Comparison of ENCODE assay signal across 15 cellular contexts in genomic region chrX:25017667-25018247, GRCh38. TPM values are rescaled to one million over a fixed set of nuclear protein-coding genes. Genes with fewer than 3 reads are reported as not detected.
DNase-seq lines count a peak whose midpoint lies in the region; ATAC-seq and TF ChIP-seq lines count a peak whose summit lies in the region.
"Had no signal": no experiment of that assay in that cellular context is flagged by ENCODE, and none has a peak within 500 bp of the region (broad histone marks: within the 10 kb centered on the region; RNA-seq: fewer than 3 reads in every experiment).

No MANE protein-coding gene starts in this region.

- H2BK5ac ChIP-seq in trophoblast cell (ENCODE audit: low read depth, low read length, poor library complexity): no peak overlapping the region

- no peak overlapping the region for H3K14ac ChIP-seq in trophoblast cell (ENCODE audit: low read length)

- peak overlapping the region; percentile 50 for H3K4me2 ChIP-seq in trophoblast cell (ENCODE audit: low read length)

- H4K8ac ChIP-seq in trophoblast cell (ENCODE audit: low read depth, low read length): no peak overlapping the region

- peak; percentile 64 for DNase-seq in DMS53 (lab: John Stamatoyannopoulos, UW)
- no peak for DNase-seq in DMS53 treated with DMSO at 0.1 percent for 48 hours (lab: John Stamatoyannopoulos, UW; ENCODE audit: unreplicated experiment)
- DNase-seq in dorsolateral prefrontal cortex: no peak
- DNase-seq in trophoblast cell: peak in 1 of 2 donors; percentile 14
- DNase-seq in activated CD4-positive, CD25-positive, alpha-beta regulatory T cell (lab: John Stamatoyannopoulos, UW): no peak
- DNase-seq: 8988T, DMS79, immature natural killer cell, NCI-H1930 had no signal

- no peak overlapping the region for H3K18ac ChIP-seq in trophoblast cell (ENCODE audit: low read length)

- no peaks in the 10 kb centered on the region for H3K79me2 ChIP-seq in trophoblast cell (ENCODE audit: control insufficient read depth, insufficient read depth, low read length, poor library complexity)

- TF ChIP-seq CTCF in dorsolateral prefrontal cortex (IDR thresholded peaks at IDR 0.05 in 54 of 56, conservative IDR thresholded peaks at IDR 0.05 in 2 of 56; ENCODE audit: low read depth in 1 of 56, partially characterized antibody in 56 of 56): no peak

- no peak overlapping the region for H2AFZ ChIP-seq in trophoblast cell (ENCODE audit: insufficient read depth, low read length, poor library complexity)

- no peak overlapping the region for H3K9ac ChIP-seq in HUES6 (ENCODE audit: low read length)
- no peak overlapping the region for H3K9ac ChIP-seq in trophoblast cell (ENCODE audit: low read length)

- no peak overlapping the region for H3K27ac ChIP-seq in HUES6 (ENCODE audit: low read depth, low read length)
- H3K27ac ChIP-seq in dorsolateral prefrontal cortex: peak overlapping the region in 4 of 59 donors; percentile 11 to 43 (median 38)
- no peak overlapping the region for H3K27ac ChIP-seq in trophoblast cell (ENCODE audit: low read depth, low read length)

- H3K4ac ChIP-seq in trophoblast cell (ENCODE audit: low read depth, low read length): no peak overlapping the region

- intact Hi-C loops in dorsolateral prefrontal cortex (cut with DNase I): no loop called here

- ATAC-seq in HG03565 (IDR thresholded peaks at IDR 0.05; ENCODE audit: unreplicated experiment): no peak
- ATAC-seq in HG03354 (IDR thresholded peaks at IDR 0.05; ENCODE audit: poor library complexity, severe bottlenecking, unreplicated experiment): no peak
- ATAC-seq: esophagus mucosa had no signal

- WGBS in trophoblast cell (ENCODE audit: extremely low coverage, insufficient coverage, insufficient read length): no CpG with 5 or more reads among the region's 32 CpGs

- H3K36me3 ChIP-seq in HUES6 (ENCODE audit: control insufficient read depth, insufficient read depth, low read length) (no peaks in the 10 kb centered on the region), trophoblast cell (ENCODE audit: control insufficient read depth in 1 of 2, insufficient read depth in 2 of 2, low read length in 2 of 2) (no peaks in the 10 kb centered on the region)

- no peak overlapping the region for H2BK12ac ChIP-seq in trophoblast cell (ENCODE audit: low read length)

- H3K9me3 ChIP-seq in HUES6 (ENCODE audit: control insufficient read depth, insufficient read depth, low read depth, low read length) (no peaks in the 10 kb centered on the region), trophoblast cell (ENCODE audit: insufficient read depth, low read depth, low read length) (peaks cover 6% of the 10 kb centered on the region)

- H2AK5ac ChIP-seq in trophoblast cell (ENCODE audit: low read length): no peak overlapping the region

- H3K4me3 ChIP-seq in HUES6 (ENCODE audit: low read depth, low read length): peak overlapping the region; percentile 43
- H3K4me3 ChIP-seq in dorsolateral prefrontal cortex: peak overlapping the region in 43 of 59 donors; percentile 1 to 56 (median 32)
- no peak overlapping the region for H3K4me3 ChIP-seq in trophoblast cell (ENCODE audit: low read depth, low read length)

- no peak overlapping the region for H3K23ac ChIP-seq in trophoblast cell (ENCODE audit: low read length)

- no peak overlapping the region for H4K91ac ChIP-seq in trophoblast cell (ENCODE audit: low read depth, low read length)

- H3K4me1 ChIP-seq in HUES6 (ENCODE audit: control insufficient read depth, insufficient read depth, low read length) (peaks cover 57% of the 10 kb centered on the region), trophoblast cell (ENCODE audit: control insufficient read depth in 1 of 2, insufficient read depth in 2 of 2, low read length in 2 of 2) (peaks cover 6 to 16% of the 10 kb centered on the region in 2 experiments)

- H3K27me3 ChIP-seq in HUES6 (ENCODE audit: control insufficient read depth, insufficient read depth, low read length) (peaks cover 99% of the 10 kb centered on the region), dorsolateral prefrontal cortex (peaks cover 0 to 97% (median 91%) of the 10 kb centered on the region in 45 donors), trophoblast cell (ENCODE audit: insufficient read depth, low read length) (peaks cover 69% of the 10 kb centered on the region)

- no peak overlapping the region for H2BK120ac ChIP-seq in trophoblast cell (ENCODE audit: insufficient read depth, low read length, poor library complexity)

- H3K79me1 ChIP-seq in trophoblast cell (ENCODE audit: low read length): no peaks in the 10 kb centered on the region

- H4K12ac ChIP-seq in trophoblast cell (ENCODE audit: low read depth, low read length): no peak overlapping the region

RNA-seq across cellular contexts. Expression of gene ARX, which starts 2.0 kb away (rescaled TPM):
- 10 to 100 TPM in 86 of 120 experiments, 1 to 10 TPM in 34; 4.5 to 19.3 (median 11.3) TPM for total RNA-seq in dorsolateral prefrontal cortex
- polyA plus RNA-seq in trophoblast cell (2013): 0.03 TPM in 1 of 2 replicates, not detected in the other
- total RNA-seq: bronchial epithelial cell, esophagus mucosa, RPMI7951 had no signal
- polyA plus RNA-seq: immature natural killer cell had no signal
